In the genomic region with DNA sequence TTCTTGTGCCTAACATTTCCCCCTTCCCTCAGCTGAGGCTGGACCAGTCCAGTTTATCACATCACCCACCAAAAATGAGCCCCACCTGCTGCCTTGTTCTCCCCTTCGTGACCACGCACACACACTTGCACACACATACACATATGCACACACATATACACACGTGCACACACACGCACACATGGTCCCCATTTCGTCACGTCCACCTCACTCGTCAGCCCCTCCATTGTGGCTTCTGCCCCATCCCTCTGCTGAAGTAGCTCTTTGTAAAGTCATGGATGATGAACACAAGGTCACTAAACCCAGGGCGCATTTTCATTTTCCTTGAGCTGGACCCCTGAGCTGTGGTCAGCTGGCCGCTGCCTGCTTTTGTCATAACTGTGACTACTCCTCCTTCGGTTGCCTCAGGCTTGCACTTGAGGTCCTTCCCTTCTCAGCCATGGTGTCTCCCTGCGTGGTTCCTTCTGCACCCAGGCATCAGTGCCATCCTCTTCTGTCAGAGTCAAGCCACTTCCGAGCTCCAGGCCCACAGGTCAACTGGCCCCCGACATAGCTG, we compare ENCODE assay signal across 9 cellular contexts.
DNase-seq lines count a peak whose midpoint lies in the region; ATAC-seq and TF ChIP-seq lines count a peak whose summit lies in the region.
"Had no signal": no experiment of that assay in that cellular context is flagged by ENCODE, and none has a peak within 500 bp of the region (broad histone marks: within the 10 kb centered on the region; RNA-seq: fewer than 3 reads in every experiment).

No MANE protein-coding gene starts in this region.

- H3K4me2 ChIP-seq in neural progenitor cell = no peak overlapping the region

- no peak overlapping the region for H2AFZ ChIP-seq in neural progenitor cell (replicated peaks)

- no peak overlapping the region for H3K27ac ChIP-seq in neural progenitor cell
- H3K27ac ChIP-seq: body of pancreas, pancreas had no signal

- peak overlapping the region; percentile 65 for H3K27ac Mint-ChIP-seq in neural progenitor cell

- peak; percentile 21 for ATAC-seq in GM19438 (IDR thresholded peaks at IDR 0.05; ENCODE audit: low read depth, unreplicated experiment)
- peak; percentile 17 for ATAC-seq in HG02840 (IDR thresholded peaks at IDR 0.05; ENCODE audit: low FRiP score, unreplicated experiment)
- ATAC-seq: body of pancreas had no signal

- peaks cover 31% of the 10 kb centered on the region for H3K4me1 Mint-ChIP-seq in neural progenitor cell

- H3K4me3 ChIP-seq in neural progenitor cell = no peak overlapping the region
- H3K4me3 ChIP-seq: body of pancreas, pancreas had no signal

- DNase-seq in NOMO-1 treated with DMSO at 0.1 percent for 48 hours (lab: John Stamatoyannopoulos, UW; ENCODE audit: unreplicated experiment) = peak; percentile 66
- DNase-seq in neural progenitor cell (ENCODE audit: low spot score) = no peak
- no peak for DNase-seq in NCI-H2029 treated with DMSO at 0.1 percent for 48 hours (lab: John Stamatoyannopoulos, UW)
- DNase-seq in NCI-H2196 (lab: John Stamatoyannopoulos, UW; ENCODE audit: unreplicated experiment) = no peak
- DNase-seq in hepatic stellate cell (ENCODE audit: low spot score) = no peak

- peaks cover 16% of the 10 kb centered on the region for H3K27me3 Mint-ChIP-seq in neural progenitor cell (ENCODE audit: insufficient read depth, low read depth)

- peaks cover 2% of the 10 kb centered on the region for H3K36me3 Mint-ChIP-seq in neural progenitor cell

- TF ChIP-seq CTCF in neural progenitor cell (IDR thresholded peaks at IDR 0.05) = no peak

- H4K20me1 ChIP-seq in neural progenitor cell (ENCODE audit: low read depth) = no peaks in the 10 kb centered on the region

- peak overlapping the region; percentile 7 for H3K4me3 Mint-ChIP-seq in neural progenitor cell

- no peaks in the 10 kb centered on the region for H3K79me2 ChIP-seq in neural progenitor cell (ENCODE audit: low read depth)

- H3K27me3 ChIP-seq in neural progenitor cell = no peaks in the 10 kb centered on the region
- H3K27me3 ChIP-seq: body of pancreas, pancreas had no signal

- no peaks in the 10 kb centered on the region for H3K9me3 ChIP-seq in neural progenitor cell (ENCODE audit: low read depth)
- H3K9me3 ChIP-seq: body of pancreas, pancreas had no signal

- H3K9me3 Mint-ChIP-seq in neural progenitor cell = no peaks in the 10 kb centered on the region

- H3K4me1 ChIP-seq in neural progenitor cell = no peaks in the 10 kb centered on the region

- H3K36me3 ChIP-seq in neural progenitor cell = no peaks in the 10 kb centered on the region
- H3K36me3 ChIP-seq: pancreas had no signal

- H3F3A ChIP-seq in neural progenitor cell (ENCODE audit: low read depth) = no peaks in the 10 kb centered on the region

- H3K9ac ChIP-seq in neural progenitor cell = no peak overlapping the region
